Comparison of ENCODE assay signal across 20 cellular contexts in genomic region chr3:184767377-184767776, GRCh38. TPM values are rescaled to one million over a fixed set of nuclear protein-coding genes. Genes with fewer than 3 reads are reported as not detected.
DNase-seq lines count a peak whose midpoint lies in the region; ATAC-seq and TF ChIP-seq lines count a peak whose summit lies in the region.
"Had no signal": no experiment of that assay in that cellular context is flagged by ENCODE, and none has a peak within 500 bp of the region (broad histone marks: within the 10 kb centered on the region; RNA-seq: fewer than 3 reads in every experiment).

No MANE protein-coding gene starts in this region.

- H3K27ac ChIP-seq in IMR-90 (ENCODE audit: insufficient read depth, low read length) (no peak overlapping the region), neuronal stem cell (replicated peaks; ENCODE audit: low read length) (no peak overlapping the region)
- H3K27ac ChIP-seq: KMS-11, Peyer's patch had no signal

- no peak overlapping the region; the same call in 2 of the 3 replicates for H2BK15ac ChIP-seq in IMR-90 (ENCODE audit: low read depth, low read length)
- H2BK15ac ChIP-seq in neuronal stem cell (ENCODE audit: low read length), result peak overlapping the region; percentile 30

- no peak overlapping the region for H2BK5ac ChIP-seq in IMR-90 (ENCODE audit: low read depth, low read length, poor library complexity, severe bottlenecking)
- H2BK5ac ChIP-seq in neuronal stem cell (ENCODE audit: low read length), result no peak overlapping the region

- POLR2A ChIA-PET in IMR-90 (lab: Charles Lee; ENCODE audit: unreplicated experiment), result no interaction called here

- no peaks in the 10 kb centered on the region for H4K20me1 ChIP-seq in IMR-90 (ENCODE audit: insufficient read depth, low read length)

- H3K4me1 Mint-ChIP-seq in dendritic cell treated with granulocyte-macrophage colony-stimulating factor and Interleukin-4, amounts not matched to agents 40 ng/mL and 50 ng/mL, for 4 days (ENCODE audit: low read depth), result peaks cover 90% of the 10 kb centered on the region
- H3K4me1 Mint-ChIP-seq in natural killer cell treated with Interleukin-12 subunit alpha and Interleukin-12 subunit beta and Interleukin-15 and Interleukin-18, amount 100 ng/mL, for 72 hours (ENCODE audit: low read depth in 2 of 2), result no peaks in the 10 kb centered on the region
- H3K4me1 Mint-ChIP-seq: CD8-positive, alpha-beta memory T cell had no signal

- WGBS in IMR-90 (ENCODE audit: extremely low coverage in 2 of 2, insufficient read length in 1 of 2), 2 experiments, result 87% methylated on average over 7 of the region's 12 CpGs; no CpG with 5 or more reads in 1 of the 2 experiments
- WGBS in neuronal stem cell (ENCODE audit: extremely low coverage in 2 of 2, insufficient read length in 2 of 2, insufficient replicate concordance in 1 of 2), 2 donors, result no CpG with 5 or more reads among the region's 12 CpGs

- H4K8ac ChIP-seq in IMR-90 (ENCODE audit: low read depth in 2 of 2, low read length in 2 of 2) (no peak overlapping the region), neuronal stem cell (ENCODE audit: low read depth, low read length) (no peak overlapping the region)

- H3K36me3 Mint-ChIP-seq in dendritic cell treated with granulocyte-macrophage colony-stimulating factor and Interleukin-4, amounts not matched to agents 40 ng/mL and 50 ng/mL, for 4 days (ENCODE audit: low read depth), result no peaks in the 10 kb centered on the region
- no peaks in the 10 kb centered on the region for H3K36me3 Mint-ChIP-seq in natural killer cell treated with Interleukin-12 subunit alpha and Interleukin-12 subunit beta and Interleukin-15 and Interleukin-18, amount 100 ng/mL, for 72 hours
- H3K36me3 Mint-ChIP-seq: CD8-positive, alpha-beta memory T cell had no signal

- no peak overlapping the region for H4K5ac ChIP-seq in IMR-90 (ENCODE audit: low read depth, low read length)

- H3K9me3 ChIP-seq in IMR-90 (ENCODE audit: control insufficient read depth, insufficient read depth, low read length), result no peaks in the 10 kb centered on the region
- H3K9me3 ChIP-seq in neuronal stem cell (replicated peaks in 1 of 2; ENCODE audit: control insufficient read depth in 2 of 2, insufficient read depth in 1 of 2, low read depth in 1 of 2, low read length in 2 of 2), result no peaks in the 10 kb centered on the region
- H3K9me3 ChIP-seq: Peyer's patch had no signal

- no peak for TF ChIP-seq POLR2A in IMR-90 (IDR thresholded peaks at IDR 0.05; ENCODE audit: low read depth, low read length)

- H3K4me1 ChIP-seq in IMR-90 (ENCODE audit: control insufficient read depth, insufficient read depth, low read length) (peaks cover 26% of the 10 kb centered on the region), neuronal stem cell (ENCODE audit: control insufficient read depth in 2 of 2, insufficient read depth in 1 of 2, low read depth in 1 of 2, low read length in 2 of 2) (peaks cover 7 to 8% of the 10 kb centered on the region in 2 donors)
- H3K4me1 ChIP-seq: Peyer's patch had no signal

- H3K9me1 ChIP-seq in IMR-90 (ENCODE audit: insufficient read depth, low read length), result peaks cover 10% of the 10 kb centered on the region

- H2AK5ac ChIP-seq in IMR-90 (ENCODE audit: low read depth, low read length) (peak overlapping the region; percentile 44; the same call in 1 of the 2 replicates), neuronal stem cell (ENCODE audit: low read depth, low read length) (peak overlapping the region; percentile 64)

- H3K23ac ChIP-seq in IMR-90 (ENCODE audit: low read depth, low read length) (no peak overlapping the region), neuronal stem cell (ENCODE audit: low read depth, low read length, poor library complexity) (no peak overlapping the region)

- peak overlapping the region; percentile 24; the same call in 1 of the 2 replicates for H2BK20ac ChIP-seq in IMR-90 (ENCODE audit: low read depth, low read length)

- BruUV-seq in IMR-90 (replicated peaks; lab: Mats Ljungman, UMichigan), result no TSS peak

- no peak overlapping the region for H2AFZ ChIP-seq in IMR-90 (replicated peaks; ENCODE audit: low read length, poor library complexity)
- no peak overlapping the region for H2AFZ ChIP-seq in neuronal stem cell (ENCODE audit: low read length)

- H3K27ac Mint-ChIP-seq in dendritic cell treated with granulocyte-macrophage colony-stimulating factor and Interleukin-4, amounts not matched to agents 40 ng/mL and 50 ng/mL, for 4 days, result peak overlapping the region; percentile 84
- H3K27ac Mint-ChIP-seq in natural killer cell treated with Interleukin-12 subunit alpha and Interleukin-12 subunit beta and Interleukin-15 and Interleukin-18, amount 100 ng/mL, for 72 hours, result no peak overlapping the region
- H3K27ac Mint-ChIP-seq: CD8-positive, alpha-beta memory T cell had no signal

- H3K4me3 ChIP-seq in IMR-90 (ENCODE audit: insufficient read depth, low read depth, low read length) (no peak overlapping the region), neuronal stem cell (ENCODE audit: low read length in 2 of 2) (no peak overlapping the region)
- H3K4me3 ChIP-seq: Peyer's patch had no signal

- no peak for TF ChIP-seq CTCF in IMR-90 (conservative IDR thresholded peaks at IDR 0.05; ENCODE audit: low read depth, low read length)

- H3K27me3 ChIP-seq in IMR-90 (ENCODE audit: control insufficient read depth, insufficient read depth, low read length) (no peaks in the 10 kb centered on the region), neuronal stem cell (ENCODE audit: control insufficient read depth in 3 of 3, insufficient read depth in 3 of 3, low read depth in 1 of 3, low read length in 3 of 3) (peaks cover 0 to 55% (median 0%) of the 10 kb centered on the region in 3 experiments)
- H3K27me3 ChIP-seq: Peyer's patch had no signal

- no peak overlapping the region for H3K56ac ChIP-seq in IMR-90 (ENCODE audit: extremely low read depth, insufficient read depth, low read length)

- ATAC-seq in IMR-90 (ENCODE audit: low read depth), result no peak
- ATAC-seq in natural killer cell treated with Interleukin-12 subunit alpha and Interleukin-12 subunit beta and Interleukin-15 and Interleukin-18, amount 100 ng/mL, for 72 hours, result no peak
- ATAC-seq in GM21390 (IDR thresholded peaks at IDR 0.05; ENCODE audit: unreplicated experiment), result no peak
- ATAC-seq in GM18498 (IDR thresholded peaks at IDR 0.05; ENCODE audit: unreplicated experiment), result no peak

- H3K4ac ChIP-seq in IMR-90 (ENCODE audit: low read depth, low read length), result peak overlapping the region; percentile 9; the same call in 1 of the 2 replicates
- H3K4ac ChIP-seq in neuronal stem cell (ENCODE audit: low read length), result no peak overlapping the region

- no peak overlapping the region for H3K4me3 Mint-ChIP-seq in dendritic cell treated with granulocyte-macrophage colony-stimulating factor and Interleukin-4, amounts not matched to agents 40 ng/mL and 50 ng/mL, for 4 days
- H3K4me3 Mint-ChIP-seq in natural killer cell treated with Interleukin-12 subunit alpha and Interleukin-12 subunit beta and Interleukin-15 and Interleukin-18, amount 100 ng/mL, for 72 hours, result no peak overlapping the region
- H3K4me3 Mint-ChIP-seq: CD8-positive, alpha-beta memory T cell had no signal

- CTCF ChIA-PET in IMR-90 (lab: Yijun Ruan, JAX), result interaction anchor here (1.8 kb wide), 1 partner anchor 206 kb away, joined by 6 read pairs; the partner anchor contains the start of gene EPHB3

- intact Hi-C loops in IMR-90 (cut with micrococcal nuclease), result no loop called here
- intact Hi-C loops in dendritic cell treated with granulocyte-macrophage colony-stimulating factor and Interleukin-4, amounts not matched to agents 40 ng/mL and 50 ng/mL, for 4 days (cut with micrococcal nuclease), result loop anchor here (5.0 kb wide), 1 partner anchor 35 kb away; no protein-coding TSS in a partner anchor

- H3K4me2 ChIP-seq in IMR-90 (ENCODE audit: low read depth, low read length) (no peak overlapping the region), neuronal stem cell (ENCODE audit: insufficient read depth, low read length, poor library complexity, severe bottlenecking) (no peak overlapping the region)
- H3K4me2 ChIP-seq: KMS-11 had no signal

- no peak overlapping the region for H3K9ac ChIP-seq in IMR-90 (ENCODE audit: low read depth, low read length)
- H3K9ac ChIP-seq in neuronal stem cell (ENCODE audit: low read depth, low read length, poor library complexity), result no peak overlapping the region
- H3K9ac ChIP-seq: KMS-11 had no signal

- TF ChIP-seq RAD21 in IMR-90 (IDR thresholded peaks at IDR 0.05; ENCODE audit: low read length), result no peak

- no peaks in the 10 kb centered on the region for H3K79me1 ChIP-seq in IMR-90 (ENCODE audit: low read depth in 1 of 2, low read length in 2 of 2)
- no peaks in the 10 kb centered on the region for H3K79me1 ChIP-seq in neuronal stem cell (ENCODE audit: low read depth, low read length)

- DNase-seq in IMR-90 (no peak), neuronal stem cell (ENCODE audit: low spot score) (no peak)
- DNase-seq in natural killer cell treated with Interleukin-12 subunit alpha and Interleukin-12 subunit beta and Interleukin-15 and Interleukin-18, amount 100 ng/mL, for 72 hours (ENCODE audit: low spot score), result no peak
- no peak for DNase-seq in stimulated activated CD4-positive, alpha-beta T cell treated with anti-CD3 and anti-CD28 coated beads, Interleukin-4, amount 100 ng/mL, for 1 hour
- DNase-seq: CD8-positive, alpha-beta memory T cell; GF-D8; NCI-H1048; NCI-H1417 treated with DMSO at 0.1 percent for 48 hours; NCI-H1694 treated with DMSO at 0.1 percent for 48 hours; NCI-H2081; NCI-H226; NCI-H510A; NCI-H69; OCI-M1; Peyer's patch; SHP77 treated with DMSO at 0.1 percent for 48 hours had no signal

- no peak overlapping the region for H4K91ac ChIP-seq in IMR-90 (ENCODE audit: insufficient read depth, low read depth, low read length)
- H4K91ac ChIP-seq in neuronal stem cell (ENCODE audit: low read depth, low read length, poor library complexity), result no peak overlapping the region

- H3K9me3 Mint-ChIP-seq in dendritic cell treated with granulocyte-macrophage colony-stimulating factor and Interleukin-4, amounts not matched to agents 40 ng/mL and 50 ng/mL, for 4 days, result no peaks in the 10 kb centered on the region
- H3K9me3 Mint-ChIP-seq in natural killer cell treated with Interleukin-12 subunit alpha and Interleukin-12 subunit beta and Interleukin-15 and Interleukin-18, amount 100 ng/mL, for 72 hours, result no peaks in the 10 kb centered on the region
- H3K9me3 Mint-ChIP-seq: CD8-positive, alpha-beta memory T cell had no signal

- in situ Hi-C loops in IMR-90 (cut with MboI; ENCODE audit: low sequenced_read_pairs), result no loop called here

- H3K14ac ChIP-seq in IMR-90 (replicated peaks; ENCODE audit: low read depth, low read length) (no peak overlapping the region), neuronal stem cell (ENCODE audit: low read length) (no peak overlapping the region)

- H3K27me3 Mint-ChIP-seq in dendritic cell treated with granulocyte-macrophage colony-stimulating factor and Interleukin-4, amounts not matched to agents 40 ng/mL and 50 ng/mL, for 4 days, result peaks cover 20% of the 10 kb centered on the region
- peaks cover 12 to 19% of the 10 kb centered on the region in 2 donors for H3K27me3 Mint-ChIP-seq in natural killer cell treated with Interleukin-12 subunit alpha and Interleukin-12 subunit beta and Interleukin-15 and Interleukin-18, amount 100 ng/mL, for 72 hours

- no peak overlapping the region for H2BK120ac ChIP-seq in IMR-90 (ENCODE audit: low read depth, low read length)
- H2BK120ac ChIP-seq in neuronal stem cell (ENCODE audit: low read depth, low read length), result no peak overlapping the region

- dilution Hi-C loops in IMR-90 (cut with HindIII; ENCODE audit: low sequenced_read_pairs, unreplicated experiment), result no loop called here

- H3K18ac ChIP-seq in IMR-90 (ENCODE audit: low read depth, low read length), result no peak overlapping the region; the same call in 1 of the 2 replicates
- peak overlapping the region; percentile 84 for H3K18ac ChIP-seq in neuronal stem cell (ENCODE audit: low read length)

- no peaks in the 10 kb centered on the region for H3K36me3 ChIP-seq in IMR-90 (ENCODE audit: control insufficient read depth, insufficient read depth, low read length)
- no peaks in the 10 kb centered on the region for H3K36me3 ChIP-seq in neuronal stem cell (replicated peaks in 1 of 2; ENCODE audit: control insufficient read depth in 2 of 2, insufficient read depth in 2 of 2, low read length in 2 of 2)
- H3K36me3 ChIP-seq: Peyer's patch had no signal

- peak overlapping the region; percentile 43 for H2AK9ac ChIP-seq in IMR-90 (replicated peaks; ENCODE audit: low read depth, low read length, poor library complexity)

- peak overlapping the region; percentile 80 for H2BK12ac ChIP-seq in neuronal stem cell (ENCODE audit: low read length)

RNA-seq across cellular contexts. Expression of gene VPS8, which starts 44.6 kb away (rescaled TPM):
- 52.5 and 56.1 TPM in 2 replicates for total RNA-seq in IMR-90 (2012; rRNA removed)
- 13.1 and 14.0 TPM in 2 replicates for polyA plus RNA-seq in IMR-90 (2012; rRNA removed)
- polyA plus RNA-seq in IMR-90 (2012; cell fraction: cytosol; rRNA removed), result 1.9 and 3.2 TPM in 2 replicates
- 11.9 and 55.8 TPM in 2 replicates for polyA plus RNA-seq in IMR-90 (2012; cell fraction: nucleus; rRNA removed; ENCODE audit: low replicate concordance)
- 12.9 TPM for polyA plus RNA-seq in neuronal stem cell (2013, experiment 1 of 2)
- 12.8 TPM for polyA plus RNA-seq in neuronal stem cell (2013, experiment 2 of 2)
- total RNA-seq in natural killer cell treated with Interleukin-12 subunit alpha and Interleukin-12 subunit beta and Interleukin-15 and Interleukin-18, amount 100 ng/mL, for 72 hours, result 10 to 100 TPM; 52.8 to 74.2 TPM

RNA-seq across cellular contexts. Expression of gene MAGEF1, which starts 55.5 kb away (rescaled TPM):
- 10.6 and 16.4 TPM in 2 replicates for total RNA-seq in IMR-90 (2012; rRNA removed)
- 18.3 and 19.4 TPM in 2 replicates for polyA plus RNA-seq in IMR-90 (2012; rRNA removed)
- polyA plus RNA-seq in IMR-90 (2012; cell fraction: cytosol; rRNA removed), result 19.1 and 19.8 TPM in 2 replicates
- polyA plus RNA-seq in IMR-90 (2012; cell fraction: nucleus; rRNA removed; ENCODE audit: low replicate concordance), result 6.1 and 8.7 TPM in 2 replicates
- 67.9 TPM for polyA plus RNA-seq in neuronal stem cell (2013, experiment 1 of 2)
- polyA plus RNA-seq in neuronal stem cell (2013, experiment 2 of 2), result 67.5 TPM
- total RNA-seq in natural killer cell treated with Interleukin-12 subunit alpha and Interleukin-12 subunit beta and Interleukin-15 and Interleukin-18, amount 100 ng/mL, for 72 hours, result 1 to 10 TPM; 7.4 to 7.8 TPM
